12 cellular contexts compared by ENCODE assay signal in the genomic region with DNA sequence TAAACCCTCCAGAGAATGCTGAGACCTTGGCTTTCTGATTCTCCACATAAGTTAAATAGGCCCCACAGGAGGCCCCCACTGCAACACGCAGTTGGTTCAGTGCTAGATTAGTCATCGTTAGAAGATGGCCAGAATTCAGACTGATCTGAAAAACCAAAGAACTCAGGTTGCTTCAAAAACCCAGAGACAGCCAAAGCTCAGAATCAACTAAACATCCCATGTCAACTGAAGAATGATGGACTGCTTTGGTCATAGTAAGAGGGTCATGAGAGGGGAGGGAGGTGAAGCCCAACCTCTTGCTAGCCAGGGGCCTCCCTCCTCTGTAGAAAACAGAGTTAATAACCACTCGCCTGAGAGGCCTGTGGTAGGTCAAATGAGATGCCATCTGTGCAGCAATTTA.
A peak's percentile ranks its signal among the peaks of the same experiment; 100 is the strongest.
DNase-seq lines count a peak whose midpoint lies in the region; ATAC-seq and TF ChIP-seq lines count a peak whose summit lies in the region.
"Had no signal": no experiment of that assay in that cellular context is flagged by ENCODE, and none has a peak within 500 bp of the region (broad histone marks: within the 10 kb centered on the region; RNA-seq: fewer than 3 reads in every experiment).

No MANE protein-coding gene starts in this region.

- BruUV-seq in A673 (replicated peaks; lab: Mats Ljungman, UMichigan): no TSS peak

- 39 to 67% methylated on average over 1 to 3 of the region's 3 CpGs for WGBS in gastroesophageal sphincter (ENCODE audit: low coverage in 1 of 2), 2 donors

- no peaks in the 10 kb centered on the region for H3K9me3 ChIP-seq in RWPE2 (ENCODE audit: severe bottlenecking)
- no peaks in the 10 kb centered on the region for H3K9me3 ChIP-seq in gastroesophageal sphincter
- H3K9me3 ChIP-seq in A673 (ENCODE audit: low read depth, low read length, poor library complexity, severe bottlenecking): no peaks in the 10 kb centered on the region
- H3K9me3 ChIP-seq: esophagus squamous epithelium had no signal

- intact Hi-C loops in A673 (cut with micrococcal nuclease; ENCODE audit: unreplicated experiment): no loop called here

- H3K27ac ChIP-seq in RWPE2 (ENCODE audit: poor library complexity, severe bottlenecking) (peak overlapping the region; percentile 28), gastroesophageal sphincter (peak overlapping the region in 3 of 4 donors; percentile 0 to 8 (median 3)), A673 (ENCODE audit: low read depth, low read length, poor library complexity, severe bottlenecking) (no peak overlapping the region)
- H3K27ac ChIP-seq: esophagus squamous epithelium had no signal

- TF ChIP-seq CTCF in RWPE2 (IDR thresholded peaks at IDR 0.05; ENCODE audit: poor library complexity, severe bottlenecking): no peak
- TF ChIP-seq CTCF in gastroesophageal sphincter (IDR thresholded peaks at IDR 0.05): no peak
- TF ChIP-seq CTCF in A673 (conservative IDR thresholded peaks at IDR 0.05; ENCODE audit: low read depth, low read length): no peak

- no peaks in the 10 kb centered on the region for H3K36me3 ChIP-seq in RWPE2 (ENCODE audit: low read depth)
- no peaks in the 10 kb centered on the region for H3K36me3 ChIP-seq in gastroesophageal sphincter
- no peaks in the 10 kb centered on the region for H3K36me3 ChIP-seq in A673 (ENCODE audit: insufficient read depth, low read length, poor library complexity, severe bottlenecking)
- H3K36me3 ChIP-seq: esophagus squamous epithelium had no signal

- no peak for TF ChIP-seq POLR2A in gastroesophageal sphincter (IDR thresholded peaks at IDR 0.05)

- peaks cover 41% of the 10 kb centered on the region for H3K4me1 ChIP-seq in RWPE2 (ENCODE audit: insufficient read depth, poor library complexity, severe bottlenecking)
- H3K4me1 ChIP-seq in gastroesophageal sphincter: peaks cover 12 to 99% (median 30%) of the 10 kb centered on the region in 3 donors
- H3K4me1 ChIP-seq in A673 (ENCODE audit: insufficient read depth, low read length, poor library complexity, severe bottlenecking): peaks cover 58% of the 10 kb centered on the region

- ATAC-seq in GM19351 (IDR thresholded peaks at IDR 0.05; ENCODE audit: unreplicated experiment) (peak; percentile 50), RWPE2 (ENCODE audit: low read depth) (peak; percentile 33; the same call in 1 of the 3 replicates), gastroesophageal sphincter (no peak), GM19324 (IDR thresholded peaks at IDR 0.05; ENCODE audit: low FRiP score, unreplicated experiment) (no peak)
- ATAC-seq: Right ventricle myocardium inferior had no signal

- DNase-seq in AG08396 (ENCODE audit: low spot score) (peak; percentile 37), RWPE2 (ENCODE audit: low spot score) (no peak), activated gamma-delta T cell (lab: John Stamatoyannopoulos, UW) (no peak), A673 (ENCODE audit: low spot score) (no peak), superior temporal gyrus (ENCODE audit: extremely low spot score) (no peak)
- DNase-seq: activated effector memory CD4-positive, alpha-beta T cell treated with anti-CD3 and anti-CD28 coated beads, Interleukin-2, amount 50 U/mL, for 16 hours; esophagus squamous epithelium; GF-D8 had no signal

- no peak overlapping the region for H3K4me3 ChIP-seq in RWPE2 (ENCODE audit: severe bottlenecking)
- H3K4me3 ChIP-seq in gastroesophageal sphincter: no peak overlapping the region
- H3K4me3 ChIP-seq in A673 (ENCODE audit: low read depth, low read length, poor library complexity, severe bottlenecking): no peak overlapping the region
- H3K4me3 ChIP-seq: esophagus squamous epithelium had no signal

- H3K27me3 ChIP-seq in RWPE2 (ENCODE audit: insufficient read depth, poor library complexity, severe bottlenecking) (no peaks in the 10 kb centered on the region), gastroesophageal sphincter (no peaks in the 10 kb centered on the region), A673 (replicated peaks; ENCODE audit: insufficient read depth, low read depth, low read length, poor library complexity) (no peaks in the 10 kb centered on the region)
- H3K27me3 ChIP-seq: esophagus squamous epithelium had no signal

- no peak for TF ChIP-seq EP300 in gastroesophageal sphincter (IDR thresholded peaks at IDR 0.05)

- POLR2A ChIA-PET in A673 (lab: Charles Lee; ENCODE audit: low non-redundant PET): no interaction called here

- CTCF ChIA-PET in A673 (lab: Charles Lee): no interaction called here

Comparison
In these comparisons a context has a peak if more than half of its experiments do, and no peak if none do; other contexts are left out.
1. ATAC-seq: peak in GM19351 (single experiment) and RWPE2 (single experiment); none in gastroesophageal sphincter (single experiment) and GM19324 (single experiment).